ENCODE assay signal across 1 cellular context in the genomic region with DNA sequence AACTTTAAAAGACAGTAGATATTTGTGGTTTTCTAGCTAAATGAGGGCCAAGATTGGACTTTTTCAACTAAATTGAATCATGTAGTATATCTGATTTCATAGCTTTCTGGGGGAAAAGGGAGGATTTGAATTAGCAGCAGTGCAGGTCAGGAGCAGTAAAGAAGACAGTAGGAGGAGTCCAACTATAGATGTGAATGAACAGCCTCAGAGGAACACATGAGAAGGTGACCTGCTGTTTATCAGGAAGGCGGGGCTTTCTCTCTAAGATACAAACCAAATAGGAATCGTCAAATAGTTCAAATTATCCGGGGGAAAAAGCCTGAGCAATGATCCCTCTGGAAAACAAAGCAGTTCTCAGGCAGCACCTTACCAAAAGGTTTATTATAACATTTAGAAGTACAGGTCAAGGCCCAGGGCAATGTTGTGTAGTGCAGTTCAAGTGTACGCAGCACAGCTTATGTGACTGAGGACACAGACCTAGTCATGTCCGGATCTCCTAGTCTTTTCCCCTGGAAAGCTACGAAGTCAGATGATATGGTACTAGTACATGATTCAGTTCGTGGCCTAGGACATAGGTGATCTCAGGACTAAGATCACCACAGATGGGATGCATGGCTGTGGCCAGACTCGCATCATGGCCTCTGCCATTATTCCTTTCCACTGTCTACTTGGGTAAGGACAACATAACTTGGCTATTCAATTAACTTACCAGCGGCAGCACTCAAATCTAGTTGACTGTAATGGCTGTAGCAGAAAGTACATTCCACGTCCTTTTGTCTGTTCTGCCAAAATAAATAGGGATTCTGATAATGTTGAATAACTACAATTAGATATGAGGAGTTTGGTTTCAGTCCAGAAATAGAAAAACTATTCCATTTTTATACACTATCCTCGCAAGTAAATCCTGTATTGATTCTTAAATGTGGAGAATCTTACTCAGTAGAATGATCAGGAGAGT.
TF ChIP-seq lines count a peak whose summit lies in the region.

No MANE protein-coding gene starts in this region.

TF ChIP-seq in endothelial cell of umbilical vein, 7 proteins besides CTCF, POLR2A, EP300 and RAD21:
- TF ChIP-seq JUN (IDR thresholded peaks at IDR 0.05; ENCODE audit: borderline replicate concordance, insufficient read depth, insufficient read length, low read depth): no peak
- TF ChIP-seq POLR2AphosphoS5 (IDR thresholded peaks at IDR 0.05; ENCODE audit: insufficient read depth, low read depth, low read length): no peak
- TF ChIP-seq MYC (IDR thresholded peaks at IDR 0.05; ENCODE audit: low read depth, low read length): no peak
- TF ChIP-seq, protein P1, sequence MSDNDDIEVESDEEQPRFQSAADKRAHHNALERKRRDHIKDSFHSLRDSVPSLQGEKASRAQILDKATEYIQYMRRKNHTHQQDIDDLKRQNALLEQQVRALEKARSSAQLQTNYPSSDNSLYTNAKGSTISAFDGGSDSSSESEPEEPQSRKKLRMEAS (IDR thresholded peaks at IDR 0.05; ENCODE audit: insufficient read depth, insufficient read length): no peak
- TF ChIP-seq FOS (IDR thresholded peaks at IDR 0.05; ENCODE audit: borderline replicate concordance, insufficient read depth, low read length): no peak
- TF ChIP-seq GATA2 (IDR thresholded peaks at IDR 0.05; ENCODE audit: insufficient read depth, insufficient read length, low read depth, low read length): no peak
- no peak for TF ChIP-seq EZH2 (IDR thresholded peaks at IDR 0.05; ENCODE audit: borderline replicate concordance, low read depth, low read length, severe bottlenecking)
